1 cellular context compared by ENCODE assay signal in genomic region chr17:44707755-44708400, GRCh38.
TF ChIP-seq lines count a peak whose summit lies in the region.

No MANE protein-coding gene starts in this region.

TF ChIP-seq in endothelial cell of umbilical vein, 7 proteins besides CTCF, POLR2A, EP300 and RAD21:
- no peak for TF ChIP-seq EZH2 (IDR thresholded peaks at IDR 0.05; ENCODE audit: borderline replicate concordance, low read depth, low read length, severe bottlenecking)
- TF ChIP-seq GATA2 (IDR thresholded peaks at IDR 0.05; ENCODE audit: insufficient read depth, insufficient read length, low read depth, low read length): peak; percentile 11
